In the genomic region with DNA sequence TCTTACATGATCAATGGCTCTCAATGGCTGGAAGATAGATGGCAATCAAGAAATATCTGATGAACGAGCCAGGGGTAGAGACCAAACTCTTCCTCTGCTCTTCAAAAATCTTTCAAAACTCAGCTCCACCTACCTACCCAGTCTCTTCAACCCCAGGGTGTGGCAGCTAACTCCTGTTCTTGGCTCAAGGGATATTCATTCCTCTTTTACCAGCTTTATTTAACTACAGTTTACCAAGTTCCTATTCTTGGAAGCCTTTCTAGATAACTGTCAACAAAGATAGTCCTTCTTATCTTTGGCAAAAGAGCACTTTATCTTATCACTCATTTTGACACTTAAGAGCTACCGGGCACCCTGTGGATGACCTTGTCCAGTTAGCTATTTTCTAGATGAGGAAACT, we compare ENCODE assay signal across 20 cellular contexts. TPM values are rescaled to one million over a fixed set of nuclear protein-coding genes. Genes with fewer than 3 reads are reported as not detected.
A peak's percentile ranks its signal among the peaks of the same experiment; 100 is the strongest.
DNase-seq lines count a peak whose midpoint lies in the region; ATAC-seq and TF ChIP-seq lines count a peak whose summit lies in the region.
"Had no signal": no experiment of that assay in that cellular context is flagged by ENCODE, and none has a peak within 500 bp of the region (broad histone marks: within the 10 kb centered on the region; RNA-seq: fewer than 3 reads in every experiment).

No MANE protein-coding gene starts in this region.

- H3K27ac Mint-ChIP-seq in central memory CD8-positive, alpha-beta T cell (ENCODE audit: low read depth): peak overlapping the region; percentile 15
- H3K27ac Mint-ChIP-seq in neural progenitor cell: no peak overlapping the region
- H3K27ac Mint-ChIP-seq: CD14-positive monocyte, HFFc6 had no signal

- H3K36me3 ChIP-seq in cardiac muscle cell: no peaks in the 10 kb centered on the region
- H3K36me3 ChIP-seq in right atrium auricular region: no peaks in the 10 kb centered on the region
- H3K36me3 ChIP-seq in left lung: no peaks in the 10 kb centered on the region
- peaks cover 23% of the 10 kb centered on the region for H3K36me3 ChIP-seq in neural progenitor cell
- H3K36me3 ChIP-seq: BLaER1 had no signal

- H4K20me1 ChIP-seq in neural progenitor cell (ENCODE audit: low read depth): peaks cover 100% of the 10 kb centered on the region
- H4K20me1 ChIP-seq: BLaER1 had no signal

- no peak overlapping the region for H3K4me3 Mint-ChIP-seq in central memory CD8-positive, alpha-beta T cell
- H3K4me3 Mint-ChIP-seq in neural progenitor cell: no peak overlapping the region
- H3K4me3 Mint-ChIP-seq: CD14-positive monocyte; CD8-positive, alpha-beta memory T cell; HFFc6 had no signal

- H3K9ac ChIP-seq in neural progenitor cell: no peak overlapping the region
- H3K9ac ChIP-seq: BLaER1 had no signal

- H3K27me3 Mint-ChIP-seq in central memory CD8-positive, alpha-beta T cell: no peaks in the 10 kb centered on the region
- no peaks in the 10 kb centered on the region for H3K27me3 Mint-ChIP-seq in neural progenitor cell (ENCODE audit: insufficient read depth, low read depth)

- H3K79me2 ChIP-seq in neural progenitor cell (ENCODE audit: low read depth): peaks cover 100% of the 10 kb centered on the region

- no peak for TF ChIP-seq CTCF in cardiac muscle cell (IDR thresholded peaks at IDR 0.05; ENCODE audit: low read depth, low read length)
- no peak for TF ChIP-seq CTCF in right atrium auricular region (IDR thresholded peaks at IDR 0.05)
- TF ChIP-seq CTCF in left lung (IDR thresholded peaks at IDR 0.05): no peak
- no peak for TF ChIP-seq CTCF in neural progenitor cell (IDR thresholded peaks at IDR 0.05)

- H3K9me3 Mint-ChIP-seq in central memory CD8-positive, alpha-beta T cell: no peaks in the 10 kb centered on the region
- no peaks in the 10 kb centered on the region for H3K9me3 Mint-ChIP-seq in neural progenitor cell
- H3K9me3 Mint-ChIP-seq: CD8-positive, alpha-beta memory T cell; HFFc6 had no signal

- H3K4me1 ChIP-seq in cardiac muscle cell (ENCODE audit: low read depth): peaks cover 28% of the 10 kb centered on the region
- peaks cover 0 to 61% of the 10 kb centered on the region in 2 donors for H3K4me1 ChIP-seq in right atrium auricular region
- no peaks in the 10 kb centered on the region for H3K4me1 ChIP-seq in left lung
- H3K4me1 ChIP-seq in neural progenitor cell: peaks cover 57% of the 10 kb centered on the region
- H3K4me1 ChIP-seq: BLaER1 had no signal

- intact Hi-C loops in left lung (cut with DNase I): no loop called here

- H3K9me3 ChIP-seq in cardiac muscle cell (ENCODE audit: low read depth) (no peaks in the 10 kb centered on the region), right atrium auricular region (no peaks in the 10 kb centered on the region), left lung (no peaks in the 10 kb centered on the region), neural progenitor cell (ENCODE audit: low read depth) (no peaks in the 10 kb centered on the region)
- H3K9me3 ChIP-seq: BLaER1 had no signal

- H2AFZ ChIP-seq in neural progenitor cell (replicated peaks): no peak overlapping the region

- no peak for DNase-seq in cardiac muscle cell (ENCODE audit: low read depth in 1 of 2, low spot score in 1 of 2)
- DNase-seq in right atrium auricular region (ENCODE audit: low spot score): no peak
- no peak for DNase-seq in central memory CD8-positive, alpha-beta T cell (ENCODE audit: low spot score in 2 of 2)
- no peak for DNase-seq in left lung
- no peak for DNase-seq in neural progenitor cell (ENCODE audit: low spot score)
- no peak for DNase-seq in CD1c-positive myeloid dendritic cell (ENCODE audit: extremely low spot score)
- DNase-seq: 8988T; CD8-positive, alpha-beta memory T cell; COR-L47; DMS153; DMS79; GDM1; GOT3; H7; HFFc6 had no signal

- no peak overlapping the region for H3K4me2 ChIP-seq in neural progenitor cell
- H3K4me2 ChIP-seq: BLaER1 had no signal

- H3K27ac ChIP-seq in cardiac muscle cell (peak overlapping the region; percentile 32), right atrium auricular region (peak overlapping the region in 1 of 2 donors; percentile 11), left lung (no peak overlapping the region), neural progenitor cell (peak overlapping the region; percentile 27)
- H3K27ac ChIP-seq: BLaER1 had no signal

- no peaks in the 10 kb centered on the region for H3K27me3 ChIP-seq in cardiac muscle cell
- no peaks in the 10 kb centered on the region for H3K27me3 ChIP-seq in right atrium auricular region
- no peaks in the 10 kb centered on the region for H3K27me3 ChIP-seq in left lung
- H3K27me3 ChIP-seq in neural progenitor cell: no peaks in the 10 kb centered on the region
- H3K27me3 ChIP-seq: BLaER1 had no signal

- no peak for ATAC-seq in central memory CD8-positive, alpha-beta T cell (replicated peaks; ENCODE audit: extremely low read depth, poor library complexity, severe bottlenecking)
- ATAC-seq in left lung (peak; percentile 63), HG03460 (IDR thresholded peaks at IDR 0.05; ENCODE audit: unreplicated experiment) (no peak), GM21737 (IDR thresholded peaks at IDR 0.05; ENCODE audit: unreplicated experiment) (no peak)
- ATAC-seq: HCT116 had no signal

- H3F3A ChIP-seq in neural progenitor cell (ENCODE audit: low read depth): peaks cover 19% of the 10 kb centered on the region

- H3K36me3 Mint-ChIP-seq in central memory CD8-positive, alpha-beta T cell (ENCODE audit: insufficient read depth): peaks cover 4% of the 10 kb centered on the region
- peaks cover 16% of the 10 kb centered on the region for H3K36me3 Mint-ChIP-seq in neural progenitor cell
- H3K36me3 Mint-ChIP-seq: CD14-positive monocyte had no signal

- H3K4me3 ChIP-seq in cardiac muscle cell (no peak overlapping the region), right atrium auricular region (no peak overlapping the region), left lung (no peak overlapping the region), neural progenitor cell (no peak overlapping the region)
- H3K4me3 ChIP-seq: BLaER1 had no signal

- H3K4me1 Mint-ChIP-seq in central memory CD8-positive, alpha-beta T cell: peaks cover 14% of the 10 kb centered on the region
- peaks cover 25% of the 10 kb centered on the region for H3K4me1 Mint-ChIP-seq in neural progenitor cell
- H3K4me1 Mint-ChIP-seq: CD14-positive monocyte had no signal

RNA-seq across cellular contexts. Expression of a gene that starts 36.3 kb away (rescaled TPM):
- 58.0 and 70.2 TPM in 2 replicates for total RNA-seq in cardiac muscle cell
- 21.2 and 27.1 TPM in 2 replicates for polyA plus RNA-seq in cardiac muscle cell
- 100 to 1,000 TPM in 1 of 2 donors, 10 to 100 TPM in 1; 74.2 to 107 TPM for total RNA-seq in right atrium auricular region
- total RNA-seq in left lung: 10 to 100 TPM; 17.7 to 41.0 TPM
- total RNA-seq in neural progenitor cell (ENCODE audit: low replicate concordance): 300 and 323 TPM in 2 replicates

Comparison
In these comparisons a context has a peak if more than half of its experiments do, and no peak if none do; other contexts are left out.
1. H3K27ac ChIP-seq: peak in cardiac muscle cell (single experiment) and neural progenitor cell (single experiment); none in left lung (0 of 2).